In the genomic region with DNA sequence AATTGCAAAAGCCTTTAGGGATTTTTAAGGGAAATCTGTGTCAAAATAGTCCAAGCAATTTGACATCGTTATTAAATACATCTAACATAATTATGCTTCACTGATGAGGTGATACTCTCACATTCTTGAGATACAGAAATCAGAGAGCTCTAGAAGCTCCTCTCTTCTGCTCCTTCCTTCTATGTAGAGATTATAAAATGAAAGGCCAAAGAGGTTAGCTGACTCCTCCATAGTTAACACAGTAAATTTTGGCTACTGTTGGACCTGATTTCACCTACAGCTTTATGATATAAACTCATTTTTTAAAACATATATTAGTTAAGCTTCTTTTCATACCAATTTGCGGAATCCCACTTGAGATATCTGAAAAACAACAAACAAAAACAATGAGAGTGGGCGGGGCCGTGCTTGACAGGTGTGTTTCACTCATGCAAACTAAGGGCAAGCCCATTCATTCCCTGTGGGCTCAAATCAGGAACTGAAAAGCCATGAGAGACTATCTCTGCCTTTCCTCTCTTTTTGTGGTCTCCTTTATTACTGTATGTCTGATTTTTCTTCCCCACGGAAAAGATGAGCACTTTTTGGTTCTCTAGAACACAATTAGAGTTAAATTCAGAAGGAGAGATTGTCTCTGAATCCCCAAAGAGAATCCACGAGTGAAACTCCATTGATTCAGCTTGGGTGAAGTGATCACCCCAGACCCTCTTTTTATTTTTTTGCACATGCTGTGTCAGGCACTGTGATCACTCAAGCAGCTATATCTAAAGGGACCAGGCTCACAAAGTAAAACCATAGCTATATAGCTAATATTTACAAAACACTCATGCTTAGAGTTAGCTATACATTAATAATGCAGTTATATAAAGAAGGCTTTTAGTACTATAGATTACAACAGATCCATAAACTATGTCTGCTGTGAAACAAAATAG, we compare ENCODE assay signal across 12 cellular contexts.
DNase-seq lines count a peak whose midpoint lies in the region; ATAC-seq and TF ChIP-seq lines count a peak whose summit lies in the region.
"Had no signal": no experiment of that assay in that cellular context is flagged by ENCODE, and none has a peak within 500 bp of the region (broad histone marks: within the 10 kb centered on the region; RNA-seq: fewer than 3 reads in every experiment).

No MANE protein-coding gene starts in this region.

- H3K27me3 ChIP-seq in endodermal cell (ENCODE audit: control insufficient read depth, insufficient read depth, low read length, poor library complexity, severe bottlenecking) (no peaks in the 10 kb centered on the region), mesendoderm (ENCODE audit: insufficient read depth, low read length, poor library complexity) (no peaks in the 10 kb centered on the region)

- no peak overlapping the region for H3K4me2 ChIP-seq in mesendoderm (ENCODE audit: low read length)

- no peak overlapping the region for H3K9ac ChIP-seq in endodermal cell (ENCODE audit: extremely low read depth, low read length, poor library complexity, severe bottlenecking)
- no peak overlapping the region for H3K9ac ChIP-seq in mesendoderm (ENCODE audit: low read length)

- H3K4me3 ChIP-seq in endodermal cell (ENCODE audit: low read length): no peak overlapping the region
- no peak overlapping the region for H3K4me3 ChIP-seq in mesendoderm (ENCODE audit: low read length)
- H3K4me3 ChIP-seq: HAP-1 had no signal

- TF ChIP-seq CTCF in endodermal cell (conservative IDR thresholded peaks at IDR 0.05): no peak

- H3K23ac ChIP-seq in mesendoderm (ENCODE audit: low read length): no peak overlapping the region

- H3K9me3 Mint-ChIP-seq in endodermal cell: no peaks in the 10 kb centered on the region
- H3K9me3 Mint-ChIP-seq: brain had no signal

- H2BK5ac ChIP-seq in mesendoderm (ENCODE audit: low read length): no peak overlapping the region

- no peaks in the 10 kb centered on the region for H3K79me2 ChIP-seq in mesendoderm (ENCODE audit: control insufficient read depth, insufficient read depth, low read length)

- no peak overlapping the region for H3K56ac ChIP-seq in mesendoderm (ENCODE audit: low read length)

- no peak overlapping the region for H3K27ac ChIP-seq in endodermal cell (ENCODE audit: low read depth, low read length)
- no peak overlapping the region for H3K27ac ChIP-seq in mesendoderm (ENCODE audit: low read depth, low read length)

- H3K4me1 ChIP-seq in endodermal cell (ENCODE audit: control insufficient read depth, insufficient read depth, low read length): peaks cover 7% of the 10 kb centered on the region
- no peaks in the 10 kb centered on the region for H3K4me1 ChIP-seq in mesendoderm (ENCODE audit: control insufficient read depth, low read depth, low read length)

- H3K36me3 Mint-ChIP-seq in endodermal cell (ENCODE audit: low read depth): no peaks in the 10 kb centered on the region
- H3K36me3 Mint-ChIP-seq: brain had no signal

- no peaks in the 10 kb centered on the region for H3K9me3 ChIP-seq in endodermal cell (ENCODE audit: control insufficient read depth, low read length)
- H3K9me3 ChIP-seq: HAP-1 had no signal

- WGBS in endodermal cell (ENCODE audit: insufficient coverage in 1 of 2, insufficient read length in 1 of 2), 2 experiments: 71 to 82% methylated on average over 4 to 6 of the region's 6 CpGs
- no CpG with 5 or more reads among the region's 6 CpGs for WGBS in mesendoderm (ENCODE audit: extremely low coverage, insufficient coverage, low lambda C conversion rate)

- no peak overlapping the region for H3K4ac ChIP-seq in mesendoderm (ENCODE audit: low read depth, low read length)

- peaks cover 4% of the 10 kb centered on the region for H3K4me1 Mint-ChIP-seq in endodermal cell
- H3K4me1 Mint-ChIP-seq: brain had no signal

- no peak overlapping the region for H3K27ac Mint-ChIP-seq in endodermal cell
- H3K27ac Mint-ChIP-seq: brain had no signal

- no peaks in the 10 kb centered on the region for H3K79me1 ChIP-seq in mesendoderm (ENCODE audit: low read length)

- no peak overlapping the region for H2AK5ac ChIP-seq in mesendoderm (ENCODE audit: low read length)

- no peak overlapping the region for H4K5ac ChIP-seq in mesendoderm (ENCODE audit: low read length)

- ATAC-seq in GM21576 (IDR thresholded peaks at IDR 0.05; ENCODE audit: unreplicated experiment): peak; percentile 97
- ATAC-seq in HG03103 (IDR thresholded peaks at IDR 0.05; ENCODE audit: low read depth, unreplicated experiment): peak; percentile 85
- ATAC-seq: esophagus mucosa had no signal

- DNase-seq in NCI-H345 (lab: John Stamatoyannopoulos, UW) (peak; percentile 7), NCI-H345 treated with DMSO at 0.1 percent for 48 hours (lab: John Stamatoyannopoulos, UW; ENCODE audit: unreplicated experiment) (no peak), endodermal cell (peak; percentile 54), mesendoderm (no peak), EL (no peak), NCI-H2029 treated with DMSO at 0.1 percent for 48 hours (lab: John Stamatoyannopoulos, UW) (no peak)
- DNase-seq: SW 1271 had no signal

- H3K4me3 Mint-ChIP-seq in endodermal cell: no peak overlapping the region
- H3K4me3 Mint-ChIP-seq: brain had no signal

- H4K8ac ChIP-seq in mesendoderm (ENCODE audit: low read depth, low read length): no peak overlapping the region

- no peak overlapping the region for H2BK120ac ChIP-seq in mesendoderm (ENCODE audit: low read depth, low read length)

- H2BK15ac ChIP-seq in mesendoderm (replicated peaks; ENCODE audit: low read depth): no peak overlapping the region

- H3K27me3 Mint-ChIP-seq in endodermal cell (ENCODE audit: insufficient read depth): no peaks in the 10 kb centered on the region
- H3K27me3 Mint-ChIP-seq: brain had no signal

- H3K36me3 ChIP-seq in endodermal cell (ENCODE audit: control insufficient read depth, insufficient read depth, low read length) (no peaks in the 10 kb centered on the region), mesendoderm (ENCODE audit: control insufficient read depth, insufficient read depth, low read length) (no peaks in the 10 kb centered on the region)
- H3K36me3 ChIP-seq: HAP-1 had no signal

- H3K18ac ChIP-seq in mesendoderm (ENCODE audit: low read length): no peak overlapping the region

Comparison
In these comparisons a context has a peak if more than half of its experiments do, and no peak if none do; other contexts are left out.
1. DNase-seq: peak in NCI-H345 (single experiment) and endodermal cell (single experiment); none in NCI-H345 treated with DMSO at 0.1 percent for 48 hours (single experiment), mesendoderm (single experiment), EL (single experiment) and NCI-H2029 treated with DMSO at 0.1 percent for 48 hours (single experiment).